Comparison of ENCODE assay signal across 21 cellular contexts in genomic region chr15:70374096-70374495, GRCh38.
"Had no signal": no experiment of that assay in that cellular context is flagged by ENCODE, and none has a peak within 500 bp of the region (broad histone marks: within the 10 kb centered on the region; RNA-seq: fewer than 3 reads in every experiment).

No MANE protein-coding gene starts in this region.

- H3K4me3 ChIP-seq: body of pancreas, pancreas, right lobe of liver, tibial artery had no signal

- H3K36me3 Mint-ChIP-seq: activated CD4-positive, alpha-beta memory T cell treated with anti-CD3 and anti-CD28 coated beads for 36 hours; activated naive CD4-positive, alpha-beta T cell treated with anti-CD3 and anti-CD28 coated beads, Interleukin-2, amount 50 U/mL, for 24 hours; stimulated activated effector memory CD8-positive, alpha-beta T cell treated with anti-CD3 and anti-CD28 coated beads, Interleukin-12 subunit alpha, Interleukin-12 subunit beta, amount 100 ng/mL, for 72 hours had no signal

- DNase-seq: activated CD4-positive, alpha-beta memory T cell treated with anti-CD3 and anti-CD28 coated beads for 36 hours; activated CD4-positive, alpha-beta T cell treated with anti-CD3 and anti-CD28 coated beads for 48 hours; activated gamma-delta T cell treated with Interleukin-2 at 50 U/mL for 16 hours; anterior cingulate cortex; body of pancreas; caudate nucleus; dermis blood vessel endothelial cell; effector memory CD8-positive, alpha-beta T cell; glutamatergic neuron; hippocampal formation; left ventricle myocardium superior; pancreas; small intestine; stimulated activated CD4-positive, alpha-beta T cell treated with anti-CD3 and anti-CD28 coated beads, Interleukin-2, amount 100 ng/mL, for 24 hours; stimulated activated naive CD8-positive, alpha-beta T cell treated with anti-CD3 and anti-CD28 coated beads, Interleukin-15, amount 100 ng/mL, for 72 hours; tibial artery had no signal

- H3K27ac Mint-ChIP-seq: activated CD4-positive, alpha-beta memory T cell treated with anti-CD3 and anti-CD28 coated beads for 36 hours; activated naive CD4-positive, alpha-beta T cell treated with anti-CD3 and anti-CD28 coated beads, Interleukin-2, amount 50 U/mL, for 24 hours; effector memory CD8-positive, alpha-beta T cell; nephron; stimulated activated effector memory CD8-positive, alpha-beta T cell treated with anti-CD3 and anti-CD28 coated beads, Interleukin-12 subunit alpha, Interleukin-12 subunit beta, amount 100 ng/mL, for 72 hours had no signal

- H3K4me3 Mint-ChIP-seq: activated CD4-positive, alpha-beta memory T cell treated with anti-CD3 and anti-CD28 coated beads for 36 hours; activated naive CD4-positive, alpha-beta T cell treated with anti-CD3 and anti-CD28 coated beads, Interleukin-2, amount 50 U/mL, for 24 hours; effector memory CD8-positive, alpha-beta T cell; stimulated activated effector memory CD8-positive, alpha-beta T cell treated with anti-CD3 and anti-CD28 coated beads, Interleukin-12 subunit alpha, Interleukin-12 subunit beta, amount 100 ng/mL, for 72 hours; stimulated activated naive CD8-positive, alpha-beta T cell treated with anti-CD3 and anti-CD28 coated beads, Interleukin-15, amount 100 ng/mL, for 72 hours had no signal

- H3K9me3 ChIP-seq: body of pancreas, neutrophil, pancreas, right lobe of liver, tibial artery had no signal

- H3K27me3 ChIP-seq: body of pancreas, pancreas, right lobe of liver, tibial artery had no signal

- H3K27ac ChIP-seq: body of pancreas, neutrophil, pancreas, right lobe of liver, tibial artery had no signal

- H3K9me3 Mint-ChIP-seq: activated naive CD4-positive, alpha-beta T cell treated with anti-CD3 and anti-CD28 coated beads, Interleukin-2, amount 50 U/mL, for 24 hours; effector memory CD8-positive, alpha-beta T cell; stimulated activated effector memory CD8-positive, alpha-beta T cell treated with anti-CD3 and anti-CD28 coated beads, Interleukin-12 subunit alpha, Interleukin-12 subunit beta, amount 100 ng/mL, for 72 hours; stimulated activated naive CD8-positive, alpha-beta T cell treated with anti-CD3 and anti-CD28 coated beads, Interleukin-15, amount 100 ng/mL, for 72 hours had no signal

- H3K36me3 ChIP-seq: neutrophil, pancreas, right lobe of liver, tibial artery had no signal

- ATAC-seq: body of pancreas; effector memory CD8-positive, alpha-beta T cell; left ventricle myocardium superior; pancreas; stimulated activated effector memory CD8-positive, alpha-beta T cell treated with anti-CD3 and anti-CD28 coated beads, Interleukin-12 subunit alpha, Interleukin-12 subunit beta, amount 100 ng/mL, for 72 hours; stimulated activated naive CD8-positive, alpha-beta T cell treated with anti-CD3 and anti-CD28 coated beads, Interleukin-15, amount 100 ng/mL, for 72 hours had no signal
